ENCODE assay signal across 12 cellular contexts in the genomic region with DNA sequence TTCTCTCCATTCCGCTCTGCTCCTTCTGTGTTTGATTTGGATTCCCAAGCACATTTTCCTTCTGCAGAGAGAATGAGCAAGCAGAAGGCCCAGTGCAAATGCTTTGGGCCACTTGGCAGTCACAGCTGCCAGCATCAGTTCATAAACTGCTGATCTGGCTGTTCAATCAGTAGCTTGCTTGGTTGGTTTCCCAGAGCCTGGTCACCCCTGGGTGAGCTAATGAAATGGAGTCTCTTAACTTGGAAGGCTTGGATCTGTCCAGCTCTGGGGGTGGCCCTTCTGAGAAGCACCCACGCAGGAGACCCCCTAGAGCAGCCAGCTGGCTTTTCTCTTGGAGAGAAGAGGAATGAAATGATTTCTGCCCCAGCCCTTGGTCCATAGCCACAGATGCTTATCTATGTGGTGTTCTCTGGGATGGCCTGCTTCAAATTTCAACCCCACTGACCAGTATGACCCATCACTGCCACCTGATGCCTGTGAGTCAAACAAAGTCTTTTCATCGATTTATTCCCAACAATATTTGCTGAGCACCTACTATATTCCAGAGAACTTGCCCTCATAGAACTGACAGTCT. TPM values are rescaled to one million over a fixed set of nuclear protein-coding genes. Genes with fewer than 3 reads are reported as not detected.
DNase-seq lines count a peak whose midpoint lies in the region; ATAC-seq and TF ChIP-seq lines count a peak whose summit lies in the region.
"Had no signal": no experiment of that assay in that cellular context is flagged by ENCODE, and none has a peak within 500 bp of the region (broad histone marks: within the 10 kb centered on the region; RNA-seq: fewer than 3 reads in every experiment).

No MANE protein-coding gene starts in this region.

- peak overlapping the region; percentile 12 to 20 for H3K27ac ChIP-seq in prostate gland

- no peaks in the 10 kb centered on the region for H3K9me3 ChIP-seq in prostate gland

- 48% methylated on average over 3 of the region's 3 CpGs for WGBS in prostate gland

- no peak overlapping the region for H3K27ac Mint-ChIP-seq in natural killer cell treated with Interleukin-12 subunit alpha and Interleukin-12 subunit beta and Interleukin-15 and Interleukin-18, amount 100 ng/mL, for 72 hours
- H3K27ac Mint-ChIP-seq: activated naive CD8-positive, alpha-beta T cell treated with anti-CD3 and anti-CD28 coated beads, Interleukin-2, amount 50 U/mL, for 24 hours had no signal

- H3K4me3 Mint-ChIP-seq in natural killer cell treated with Interleukin-12 subunit alpha and Interleukin-12 subunit beta and Interleukin-15 and Interleukin-18, amount 100 ng/mL, for 72 hours = no peak overlapping the region
- H3K4me3 Mint-ChIP-seq: activated naive CD8-positive, alpha-beta T cell treated with anti-CD3 and anti-CD28 coated beads, Interleukin-2, amount 50 U/mL, for 24 hours had no signal

- no peak for TF ChIP-seq CTCF in prostate gland (IDR thresholded peaks at IDR 0.05)

- no peaks in the 10 kb centered on the region for H3K36me3 Mint-ChIP-seq in natural killer cell treated with Interleukin-12 subunit alpha and Interleukin-12 subunit beta and Interleukin-15 and Interleukin-18, amount 100 ng/mL, for 72 hours

- TF ChIP-seq POLR2A in prostate gland (IDR thresholded peaks at IDR 0.05) = no peak

- no peak overlapping the region for H3K4me3 ChIP-seq in prostate gland

- ATAC-seq in natural killer cell treated with Interleukin-12 subunit alpha and Interleukin-12 subunit beta and Interleukin-15 and Interleukin-18, amount 100 ng/mL, for 72 hours = no peak
- ATAC-seq: activated naive CD8-positive, alpha-beta T cell treated with anti-CD3 and anti-CD28 coated beads, Interleukin-2, amount 50 U/mL, for 24 hours had no signal

- no peaks in the 10 kb centered on the region for H3K36me3 ChIP-seq in prostate gland

- peaks cover 2 to 4% of the 10 kb centered on the region in 2 donors for H3K27me3 Mint-ChIP-seq in natural killer cell treated with Interleukin-12 subunit alpha and Interleukin-12 subunit beta and Interleukin-15 and Interleukin-18, amount 100 ng/mL, for 72 hours

- peaks cover 2% of the 10 kb centered on the region for H3K4me1 ChIP-seq in prostate gland (replicated peaks)

- H3K9me3 Mint-ChIP-seq in natural killer cell treated with Interleukin-12 subunit alpha and Interleukin-12 subunit beta and Interleukin-15 and Interleukin-18, amount 100 ng/mL, for 72 hours = peaks cover 8% of the 10 kb centered on the region

- intact Hi-C loops in prostate gland (cut with DNase I) = no loop called here

- H3K4me1 Mint-ChIP-seq in natural killer cell treated with Interleukin-12 subunit alpha and Interleukin-12 subunit beta and Interleukin-15 and Interleukin-18, amount 100 ng/mL, for 72 hours (ENCODE audit: low read depth in 2 of 2) = peaks cover 0 to 7% of the 10 kb centered on the region in 2 donors
- H3K4me1 Mint-ChIP-seq: activated naive CD8-positive, alpha-beta T cell treated with anti-CD3 and anti-CD28 coated beads, Interleukin-2, amount 50 U/mL, for 24 hours had no signal

- no peaks in the 10 kb centered on the region for H3K27me3 ChIP-seq in prostate gland (replicated peaks; ENCODE audit: insufficient read depth)

- DNase-seq in GM03348 (ENCODE audit: low spot score) = peak; percentile 43
- DNase-seq in RPMI8226 = peak; percentile 50
- DNase-seq in globus pallidus (ENCODE audit: low spot score) = peak; percentile 72
- DNase-seq in prostate gland (ENCODE audit: low spot score) = no peak
- no peak for DNase-seq in natural killer cell treated with Interleukin-12 subunit alpha and Interleukin-12 subunit beta and Interleukin-15 and Interleukin-18, amount 100 ng/mL, for 72 hours (ENCODE audit: low spot score)
- no peak for DNase-seq in NCI-H2107 (lab: John Stamatoyannopoulos, UW)
- no peak for DNase-seq in H4 (ENCODE audit: low spot score)
- no peak for DNase-seq in activated T-cell treated with anti-CD3 and anti-CD28 coated beads for 4 hours
- DNase-seq: activated naive CD8-positive, alpha-beta T cell treated with anti-CD3 and anti-CD28 coated beads, Interleukin-2, amount 50 U/mL, for 24 hours; effector CD8-positive, alpha-beta T cell; NCI-H2227 treated with DMSO at 0.1 percent for 48 hours had no signal

RNA-seq across cellular contexts. Expression of a gene that starts 30.3 kb away (rescaled TPM):
- total RNA-seq in prostate gland = 10 to 100 TPM in 1 of 2 donors, 1 to 10 TPM in 1; 2.8 to 12.0 TPM
- under 1 TPM in 1 of 2 donors, not detected in 1; 0.50 TPM for total RNA-seq in natural killer cell treated with Interleukin-12 subunit alpha and Interleukin-12 subunit beta and Interleukin-15 and Interleukin-18, amount 100 ng/mL, for 72 hours
- total RNA-seq in H4 (2014; rRNA removed; shearing (Covaris generic)) = 0.58 TPM in 1 of 2 replicates, not detected in the other
- total RNA-seq: pulmonary artery endothelial cell had no signal

RNA-seq across cellular contexts. Expression of a gene that starts 30.5 kb away (rescaled TPM):
- total RNA-seq in prostate gland = 1 to 10 TPM; 3.0 to 8.0 TPM
- total RNA-seq in natural killer cell treated with Interleukin-12 subunit alpha and Interleukin-12 subunit beta and Interleukin-15 and Interleukin-18, amount 100 ng/mL, for 72 hours = 1 to 10 TPM; 5.9 to 6.8 TPM
- 4.9 and 6.4 TPM in 2 replicates for total RNA-seq in H4 (2014; rRNA removed; shearing (Covaris generic))

RNA-seq across cellular contexts. Expression of a gene that starts 45.2 kb away (rescaled TPM):
- 10 to 100 TPM; 17.3 to 63.1 TPM for total RNA-seq in prostate gland
- 1 to 10 TPM; 1.9 to 4.4 TPM for total RNA-seq in natural killer cell treated with Interleukin-12 subunit alpha and Interleukin-12 subunit beta and Interleukin-15 and Interleukin-18, amount 100 ng/mL, for 72 hours
- total RNA-seq in H4 (2014; rRNA removed; shearing (Covaris generic)) = 4.9 and 8.9 TPM in 2 replicates

Comparison
In these comparisons a context has a peak if more than half of its experiments do, and no peak if none do; other contexts are left out.
1. DNase-seq: peak in GM03348 (single experiment), RPMI8226 (single experiment) and globus pallidus (single experiment); none in prostate gland (single experiment), natural killer cell treated with Interleukin-12 subunit alpha and Interleukin-12 subunit beta and Interleukin-15 and Interleukin-18, amount 100 ng/mL, for 72 hours (single experiment), NCI-H2107 (single experiment), H4 (single experiment) and activated T-cell treated with anti-CD3 and anti-CD28 coated beads for 4 hours (single experiment).